In the genomic region with DNA sequence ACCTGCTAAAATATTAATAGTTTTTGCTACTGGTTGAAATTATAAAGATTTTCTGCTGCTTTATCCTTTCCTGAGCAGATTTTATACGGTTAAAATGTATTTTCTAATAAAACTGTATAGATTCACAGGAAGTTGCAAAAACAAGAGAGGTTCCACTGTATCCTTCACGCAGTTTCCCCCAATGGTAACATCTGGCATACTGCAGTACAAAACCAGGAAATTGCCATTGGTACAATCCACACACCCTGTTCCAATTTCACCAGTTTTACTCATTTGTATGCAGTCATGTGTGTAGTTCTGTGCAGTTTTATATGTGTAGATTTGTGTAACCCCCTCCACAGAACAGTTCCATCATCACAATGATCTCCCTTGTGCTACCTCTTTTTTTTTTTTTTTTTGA, we compare ENCODE assay signal across 28 cellular contexts.
"Had no signal": no experiment of that assay in that cellular context is flagged by ENCODE, and none has a peak within 500 bp of the region (broad histone marks: within the 10 kb centered on the region; RNA-seq: fewer than 3 reads in every experiment).

No MANE protein-coding gene starts in this region.

- DNase-seq: activated CD4-positive, alpha-beta memory T cell treated with anti-CD3 and anti-CD28 coated beads, Interleukin-2, amount 10 ng/mL, durations not matched to agents 7 days and 5 days; activated CD4-positive, alpha-beta T cell treated with anti-CD3 and anti-CD28 coated beads for 36 hours; activated CD4-positive, alpha-beta T cell treated with anti-CD3 and anti-CD28 coated beads, Interleukin-2, amount 50 U/mL, for 1 hour; activated CD4-positive, CD25-positive, alpha-beta regulatory T cell; activated CD8-positive, alpha-beta memory T cell treated with anti-CD3 and anti-CD28 coated beads, Interleukin-2, amount 10 ng/mL, durations not matched to agents 7 days and 5 days; activated naive CD4-positive, alpha-beta T cell treated with anti-CD3 and anti-CD28 coated beads, Interleukin-2, amount 50 U/mL, for 16 hours; activated naive CD8-positive, alpha-beta T cell treated with anti-CD3 and anti-CD28 coated beads, Interleukin-2, amount 10 ng/mL, durations not matched to agents 7 days and 5 days; activated T-cell treated with anti-CD3 and anti-CD28 coated beads, Interleukin-2, amount 50 U/mL, for 4 hours; adrenal gland; anterior cingulate cortex; cerebellar nuclear complex; KG1; MV-4-11; NCI-H1105; NCI-H1436; NCI-H187; NCI-H2081; NCI-H446; NCI-H524; PC-3; SHP77; T-helper 2 cell; T1000 had no signal

- H3K9me3 Mint-ChIP-seq: activated CD4-positive, alpha-beta memory T cell treated with anti-CD3 and anti-CD28 coated beads, Interleukin-2, amount 10 ng/mL, durations not matched to agents 7 days and 5 days; activated naive CD8-positive, alpha-beta T cell treated with anti-CD3 and anti-CD28 coated beads, Interleukin-2, amount 10 ng/mL, durations not matched to agents 7 days and 5 days; activated T-cell treated with anti-CD3 and anti-CD28 coated beads, Interleukin-2, amount 50 U/mL, for 4 hours; activated T-helper 2 cell treated with anti-CD3 and anti-CD28 coated beads, Interferon-gamma antibody, Interleukin-2, Interleukin-4, amounts not matched to agents 10 μg/mL and 5 μg/mL and 100 μg/mL, durations not matched to agents 14 hours and 24 hours and 36 hours had no signal

- H3K27ac Mint-ChIP-seq: activated CD4-positive, alpha-beta memory T cell treated with anti-CD3 and anti-CD28 coated beads, Interleukin-2, amount 10 ng/mL, durations not matched to agents 7 days and 5 days; activated CD4-positive, alpha-beta T cell treated with anti-CD3 and anti-CD28 coated beads for 36 hours; activated CD8-positive, alpha-beta memory T cell treated with anti-CD3 and anti-CD28 coated beads, Interleukin-2, amount 10 ng/mL, durations not matched to agents 7 days and 5 days; activated T-helper 2 cell treated with anti-CD3 and anti-CD28 coated beads, Interferon-gamma antibody, Interleukin-2, Interleukin-4, amounts not matched to agents 10 μg/mL and 5 μg/mL and 100 μg/mL, durations not matched to agents 14 hours and 24 hours and 36 hours had no signal

- FAIRE-seq: colon, RCC 7860 had no signal

- H3K4me3 ChIP-seq: adrenal gland, SJSA1 had no signal

- H3K4me3 Mint-ChIP-seq: activated CD4-positive, alpha-beta memory T cell treated with anti-CD3 and anti-CD28 coated beads, Interleukin-2, amount 10 ng/mL, durations not matched to agents 7 days and 5 days; activated CD4-positive, alpha-beta T cell treated with anti-CD3 and anti-CD28 coated beads for 36 hours; activated CD8-positive, alpha-beta memory T cell treated with anti-CD3 and anti-CD28 coated beads, Interleukin-2, amount 10 ng/mL, durations not matched to agents 7 days and 5 days; activated naive CD8-positive, alpha-beta T cell treated with anti-CD3 and anti-CD28 coated beads, Interleukin-2, amount 10 ng/mL, durations not matched to agents 7 days and 5 days; activated T-cell treated with anti-CD3 and anti-CD28 coated beads, Interleukin-2, amount 50 U/mL, for 4 hours had no signal

- ATAC-seq: activated CD4-positive, alpha-beta T cell treated with anti-CD3 and anti-CD28 coated beads for 36 hours; activated T-cell treated with anti-CD3 and anti-CD28 coated beads, Interleukin-2, amount 50 U/mL, for 4 hours; PC-3 had no signal

- H3K27ac ChIP-seq: adrenal gland, SJSA1, VCaP had no signal

- H3K27me3 ChIP-seq: adrenal gland, SJSA1 had no signal

- H3K27me3 Mint-ChIP-seq: activated CD4-positive, alpha-beta memory T cell treated with anti-CD3 and anti-CD28 coated beads, Interleukin-2, amount 10 ng/mL, durations not matched to agents 7 days and 5 days; activated CD4-positive, alpha-beta T cell treated with anti-CD3 and anti-CD28 coated beads for 36 hours; activated CD8-positive, alpha-beta memory T cell treated with anti-CD3 and anti-CD28 coated beads, Interleukin-2, amount 10 ng/mL, durations not matched to agents 7 days and 5 days; activated naive CD8-positive, alpha-beta T cell treated with anti-CD3 and anti-CD28 coated beads, Interleukin-2, amount 10 ng/mL, durations not matched to agents 7 days and 5 days had no signal

- H3K9me3 ChIP-seq: adrenal gland had no signal
